Comparison of ENCODE assay signal across 28 cellular contexts in the genomic region with DNA sequence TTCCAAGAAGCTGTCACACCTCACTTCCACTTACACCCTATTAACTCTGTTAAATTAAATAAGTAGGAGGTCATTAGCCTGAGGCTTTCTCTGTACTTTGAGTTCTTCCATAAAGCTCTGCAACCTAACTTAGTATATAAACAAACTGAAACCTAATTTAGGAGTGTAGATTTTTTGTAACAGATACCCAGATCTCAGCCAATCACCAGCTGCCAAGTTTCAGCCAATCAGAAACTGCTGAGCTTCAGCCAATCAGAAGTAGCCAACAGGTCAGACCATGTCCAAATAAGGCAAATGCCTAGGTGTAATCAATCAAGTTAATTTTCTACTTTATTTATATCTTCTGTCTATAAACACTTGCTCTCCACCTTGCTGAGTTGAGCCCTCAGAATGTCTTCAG.
DNase-seq lines count a peak whose midpoint lies in the region; ATAC-seq, FAIRE-seq and TF ChIP-seq lines count a peak whose summit lies in the region.
"Had no signal": no experiment of that assay in that cellular context is flagged by ENCODE, and none has a peak within 500 bp of the region (broad histone marks: within the 10 kb centered on the region; RNA-seq: fewer than 3 reads in every experiment).

No MANE protein-coding gene starts in this region.

- CTCF ChIA-PET in HepG2 (lab: Yijun Ruan, JAX; ENCODE audit: low intra/inter-chr PET ratio, low total read pairs): no interaction called here

- POLR2A ChIA-PET in HepG2 (lab: Yijun Ruan, JAX): no interaction called here

- H3K4me3 ChIP-seq in HepG2 (replicated peaks in 1 of 3; ENCODE audit: insufficient read depth in 1 of 3, low read depth in 2 of 3, low read length in 3 of 3): no peak overlapping the region
- H3K4me3 ChIP-seq in right lobe of liver: no peak overlapping the region
- no peak overlapping the region for H3K4me3 ChIP-seq in esophagus squamous epithelium
- no peak overlapping the region for H3K4me3 ChIP-seq in effector memory CD4-positive, alpha-beta T cell (ENCODE audit: insufficient read depth, low read depth, low read length, poor library complexity, severe bottlenecking)
- H3K4me3 ChIP-seq: left ventricle myocardium inferior, psoas muscle, skin epidermis had no signal

- FAIRE-seq in HepG2 (lab: Jason Lieb, UNC): no peak
- FAIRE-seq in D721Med (lab: Jason Lieb, UNC): no peak
- FAIRE-seq: endometrium, H54, TTC549 had no signal

- in situ Hi-C loops in HepG2 (cut with HindIII; ENCODE audit: extremely low pct_ligation_motif_present, low pct_unique_long_range_greater_than_20kb): no loop called here

- BruUV-seq in HepG2 (replicated peaks; lab: Mats Ljungman, UMichigan): no TSS peak

- no peak overlapping the region for H2AFZ ChIP-seq in HepG2 (ENCODE audit: low read length)

- H3K27me3 ChIP-seq in HepG2 (ENCODE audit: control insufficient read depth in 1 of 2, insufficient read depth in 2 of 2, low read length in 2 of 2): no peaks in the 10 kb centered on the region
- no peaks in the 10 kb centered on the region for H3K27me3 ChIP-seq in right lobe of liver
- H3K27me3 ChIP-seq in esophagus squamous epithelium: peaks cover 0 to 14% (median 0%) of the 10 kb centered on the region in 4 donors
- peaks cover 2% of the 10 kb centered on the region for H3K27me3 ChIP-seq in effector memory CD4-positive, alpha-beta T cell (replicated peaks; ENCODE audit: control insufficient read depth, insufficient read depth, low read length, poor library complexity, severe bottlenecking)

- no peak overlapping the region for H3K4me2 ChIP-seq in HepG2 (ENCODE audit: low read depth, low read length)

- H3K9me3 ChIP-seq in HepG2 (ENCODE audit: low read length) (no peaks in the 10 kb centered on the region; the same call in 1 of the 2 replicates), right lobe of liver (no peaks in the 10 kb centered on the region), esophagus squamous epithelium (no peaks in the 10 kb centered on the region)
- H3K9me3 ChIP-seq in effector memory CD4-positive, alpha-beta T cell (ENCODE audit: control insufficient read depth, low read length): no peaks in the 10 kb centered on the region
- H3K9me3 ChIP-seq: left ventricle myocardium inferior, psoas muscle had no signal

- intact Hi-C loops in HepG2 (cut with micrococcal nuclease; ENCODE audit: unreplicated experiment): loop anchor here (2.0 kb wide), 1 partner anchor 53 kb away; no protein-coding TSS in a partner anchor
- intact Hi-C loops in right lobe of liver (cut with DNase I): no loop called here
- intact Hi-C loops in esophagus squamous epithelium (cut with DNase I): no loop called here

- TF ChIP-seq RAD21 in HepG2 (CRISPR knock-in tag; IDR thresholded peaks at IDR 0.05): no peak

- TF ChIP-seq EP300 in HepG2 (IDR thresholded peaks at IDR 0.05; ENCODE audit: low read depth in 2 of 2, low read length in 2 of 2) (no peak), HepG2 (CRISPR knock-in tag; IDR thresholded peaks at IDR 0.05; ENCODE audit: borderline replicate concordance) (no peak)

- no peak overlapping the region for H3K27ac ChIP-seq in HepG2 (ENCODE audit: extremely low read length, insufficient read depth, low read length)
- no peak overlapping the region for H3K27ac ChIP-seq in right lobe of liver
- H3K27ac ChIP-seq in esophagus squamous epithelium: peak overlapping the region in 3 of 4 donors; percentile 67 to 86 (median 83)
- H3K27ac ChIP-seq in effector memory CD4-positive, alpha-beta T cell (ENCODE audit: insufficient read depth, low read length, poor library complexity, severe bottlenecking): no peak overlapping the region
- H3K27ac ChIP-seq: left ventricle myocardium inferior, psoas muscle had no signal

- H3K4me1 ChIP-seq in HepG2 (ENCODE audit: insufficient read depth, low read length) (peaks cover 2% of the 10 kb centered on the region), right lobe of liver (no peaks in the 10 kb centered on the region), esophagus squamous epithelium (peaks cover 0 to 52% (median 7%) of the 10 kb centered on the region in 3 donors)
- no peaks in the 10 kb centered on the region for H3K4me1 ChIP-seq in effector memory CD4-positive, alpha-beta T cell (ENCODE audit: control insufficient read depth, insufficient read depth, low read length, poor library complexity, severe bottlenecking)
- H3K4me1 ChIP-seq: left ventricle myocardium inferior, psoas muscle had no signal

- H3K9ac ChIP-seq in HepG2 (ENCODE audit: insufficient read depth, low read depth, low read length): no peak overlapping the region

- no peak for ATAC-seq in HepG2
- no peak for ATAC-seq in right lobe of liver
- ATAC-seq in GM18868 (IDR thresholded peaks at IDR 0.05; ENCODE audit: unreplicated experiment): no peak
- ATAC-seq: psoas muscle; stimulated activated memory B cell treated with anti-CD40 and anti-IgM and Interleukin-4, amounts not matched to agents 10 μg/mL and 1 μg/mL and 100 μg/mL, for 72 hours had no signal

- TF ChIP-seq CTCF in HepG2 (CRISPR knock-in tag; IDR thresholded peaks at IDR 0.05) (no peak), right lobe of liver (IDR thresholded peaks at IDR 0.05) (no peak), esophagus squamous epithelium (IDR thresholded peaks at IDR 0.05) (no peak), D721Med (IDR thresholded peaks at IDR 0.05; ENCODE audit: insufficient read depth, missing control alignments) (no peak)

- H3K79me2 ChIP-seq in HepG2 (ENCODE audit: insufficient read depth, low read length): no peaks in the 10 kb centered on the region

- TF ChIP-seq POLR2A in HepG2 (IDR thresholded peaks at IDR 0.05; ENCODE audit: insufficient read depth in 1 of 2, low read depth in 2 of 2, low read length in 2 of 2) (no peak), right lobe of liver (IDR thresholded peaks at IDR 0.05) (no peak), esophagus squamous epithelium (IDR thresholded peaks at IDR 0.05) (no peak)

- no peaks in the 10 kb centered on the region for H4K20me1 ChIP-seq in HepG2 (ENCODE audit: insufficient read depth, low read length)

- H3K36me3 ChIP-seq in HepG2 (replicated peaks in 1 of 2; ENCODE audit: control insufficient read depth in 1 of 2, insufficient read depth in 2 of 2, low read length in 2 of 2) (no peaks in the 10 kb centered on the region), right lobe of liver (no peaks in the 10 kb centered on the region), esophagus squamous epithelium (no peaks in the 10 kb centered on the region)
- H3K36me3 ChIP-seq in effector memory CD4-positive, alpha-beta T cell (ENCODE audit: control insufficient read depth, insufficient read depth, low read length): no peaks in the 10 kb centered on the region
- H3K36me3 ChIP-seq: left ventricle myocardium inferior had no signal

- DNase-seq in HepG2 (ENCODE audit: low spot score): no peak
- DNase-seq in right lobe of liver: no peak
- DNase-seq in astrocyte of the hippocampus (ENCODE audit: low read depth, low spot score): peak; percentile 19
- DNase-seq in esophagus squamous epithelium (lab: John Stamatoyannopoulos, UW): no peak
- DNase-seq in effector memory CD4-positive, alpha-beta T cell: no peak
- no peak for DNase-seq in D721Med (ENCODE audit: insufficient read length, low spot score)
- DNase-seq in cerebellar nuclear complex (lab: John Stamatoyannopoulos, UW): no peak
- DNase-seq: activated CD4-positive, alpha-beta T cell treated with anti-CD3 and anti-CD28 coated beads for 1 hour; activated gamma-delta T cell treated with Interleukin-2 at 50 U/mL for 16 hours; activated T-cell treated with anti-CD3 and anti-CD28 coated beads, Interleukin-2, amount 50 U/mL, for 1 hour; CD8-positive, alpha-beta memory T cell; DMS79; immature natural killer cell; Kasumi-1; left ventricle myocardium inferior; naive B cell; NCI-H1092; NCI-H2081; NCI-H446; psoas muscle; stimulated activated CD4-positive, alpha-beta T cell treated with anti-CD3 and anti-CD28 coated beads, Interleukin-2, amount 100 ng/mL, for 48 hours; T-helper 1 cell had no signal

TF ChIP-seq in HepG2, 621 proteins besides CTCF, POLR2A, EP300 and RAD21:
- no peak for TF ChIP-seq KLF13 (CRISPR knock-in tag; IDR thresholded peaks at IDR 0.05)
- peak; percentile 78; the same call in 1 of the 2 replicates for TF ChIP-seq SRF (IDR thresholded peaks at IDR 0.05; ENCODE audit: low read depth, low read length)

Comparison
In these comparisons a context has a peak if more than half of its experiments do, and no peak if none do; other contexts are left out.
1. H3K27ac ChIP-seq: peak in esophagus squamous epithelium (3 of 4); none in HepG2 (single experiment), right lobe of liver (0 of 3) and effector memory CD4-positive, alpha-beta T cell (single experiment).